In the genomic region with DNA sequence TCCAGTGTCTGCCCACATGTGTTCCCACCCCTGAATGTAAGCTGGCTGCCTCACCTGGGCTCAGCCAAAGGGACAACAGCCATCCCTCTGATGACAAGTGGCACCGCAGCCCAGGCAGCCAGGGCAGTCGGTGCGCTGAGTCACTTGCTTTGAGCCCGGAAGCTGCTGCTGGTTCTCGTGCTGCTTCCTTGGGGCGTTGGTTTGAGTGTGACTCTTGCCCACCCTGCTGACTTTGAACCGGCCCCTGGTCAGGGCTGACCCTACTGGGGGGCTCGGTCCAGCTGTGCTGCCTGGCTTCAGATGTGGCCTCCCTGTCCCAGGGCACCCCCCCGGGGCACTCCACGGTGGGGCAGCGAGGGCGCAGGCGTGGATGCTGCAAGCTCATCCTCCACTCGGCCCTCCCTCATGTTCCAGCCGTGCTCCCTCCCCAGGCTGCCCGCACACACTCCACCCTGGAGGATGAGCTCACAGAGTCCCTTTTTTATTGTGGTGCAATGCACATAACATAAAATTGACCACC, we compare ENCODE assay signal across 18 cellular contexts.
"Had no signal": no experiment of that assay in that cellular context is flagged by ENCODE, and none has a peak within 500 bp of the region (broad histone marks: within the 10 kb centered on the region; RNA-seq: fewer than 3 reads in every experiment).

No MANE protein-coding gene starts in this region.

- H3K27ac ChIP-seq: adrenal gland, cardiac muscle cell, pancreas, tibial nerve had no signal

- FAIRE-seq: colon, keratinocyte, pancreas had no signal

- H3K4me3 Mint-ChIP-seq: activated CD4-positive, alpha-beta memory T cell treated with anti-CD3 and anti-CD28 coated beads for 36 hours; activated CD4-positive, alpha-beta T cell treated with anti-CD3 and anti-CD28 coated beads for 36 hours; activated T-cell treated with anti-CD3 and anti-CD28 coated beads, Interleukin-2, amount 50 U/mL, for 4 hours; neural crest cell; stimulated activated effector memory CD8-positive, alpha-beta T cell treated with anti-CD3 and anti-CD28 coated beads, Interleukin-12 subunit alpha, Interleukin-12 subunit beta, amount 100 ng/mL, for 72 hours had no signal

- H3K27ac Mint-ChIP-seq: activated CD4-positive, alpha-beta memory T cell treated with anti-CD3 and anti-CD28 coated beads for 36 hours; activated CD4-positive, alpha-beta T cell treated with anti-CD3 and anti-CD28 coated beads for 36 hours; stimulated activated effector memory CD8-positive, alpha-beta T cell treated with anti-CD3 and anti-CD28 coated beads, Interleukin-12 subunit alpha, Interleukin-12 subunit beta, amount 100 ng/mL, for 72 hours had no signal

- H3K9me3 ChIP-seq: adrenal gland, pancreas, tibial nerve had no signal

- H3K9me3 Mint-ChIP-seq: activated CD4-positive, alpha-beta memory T cell treated with anti-CD3 and anti-CD28 coated beads for 36 hours; activated T-cell treated with anti-CD3 and anti-CD28 coated beads, Interleukin-2, amount 50 U/mL, for 4 hours; neural crest cell; stimulated activated effector memory CD8-positive, alpha-beta T cell treated with anti-CD3 and anti-CD28 coated beads, Interleukin-12 subunit alpha, Interleukin-12 subunit beta, amount 100 ng/mL, for 72 hours had no signal

- ATAC-seq: activated CD4-positive, alpha-beta T cell treated with anti-CD3 and anti-CD28 coated beads for 36 hours; activated T-cell treated with anti-CD3 and anti-CD28 coated beads, Interleukin-2, amount 50 U/mL, for 4 hours; left lobe of liver; pancreas; stimulated activated effector memory CD8-positive, alpha-beta T cell treated with anti-CD3 and anti-CD28 coated beads, Interleukin-12 subunit alpha, Interleukin-12 subunit beta, amount 100 ng/mL, for 72 hours had no signal

- H3K4me1 ChIP-seq: adrenal gland, pancreas had no signal

- H3K27me3 ChIP-seq: adrenal gland, cardiac muscle cell, tibial nerve had no signal

- H3K36me3 ChIP-seq: adrenal gland, cardiac muscle cell, pancreas, tibial nerve had no signal

- H3K27me3 Mint-ChIP-seq: activated CD4-positive, alpha-beta memory T cell treated with anti-CD3 and anti-CD28 coated beads for 36 hours; activated CD4-positive, alpha-beta T cell treated with anti-CD3 and anti-CD28 coated beads for 36 hours had no signal

- H3K4me3 ChIP-seq: adrenal gland, cardiac muscle cell, pancreas, tibial nerve had no signal

- H3K36me3 Mint-ChIP-seq: activated CD4-positive, alpha-beta memory T cell treated with anti-CD3 and anti-CD28 coated beads for 36 hours; stimulated activated effector memory CD8-positive, alpha-beta T cell treated with anti-CD3 and anti-CD28 coated beads, Interleukin-12 subunit alpha, Interleukin-12 subunit beta, amount 100 ng/mL, for 72 hours had no signal

- DNase-seq: activated CD4-positive, alpha-beta memory T cell treated with anti-CD3 and anti-CD28 coated beads for 36 hours; activated CD4-positive, alpha-beta T cell treated with anti-CD3 and anti-CD28 coated beads for 36 hours; activated effector memory CD4-positive, alpha-beta T cell treated with Interleukin-2 at 50 U/mL for 16 hours; activated naive CD4-positive, alpha-beta T cell treated with anti-CD3 and anti-CD28 coated beads, Interleukin-2, amount 50 U/mL, for 16 hours; activated T-cell treated with anti-CD3 and anti-CD28 coated beads, Interleukin-2, amount 50 U/mL, for 4 hours; adrenal gland; erythroblast; hippocampal formation; mesendoderm; T-helper 1 cell had no signal

- H3K4me1 Mint-ChIP-seq: activated CD4-positive, alpha-beta T cell treated with anti-CD3 and anti-CD28 coated beads for 36 hours; neural crest cell had no signal
